8 cellular contexts compared by ENCODE assay signal in genomic region chr13:99501135-99501951, GRCh38.
DNase-seq lines count a peak whose midpoint lies in the region; ATAC-seq lines count a peak whose summit lies in the region.

Gene TM9SF2, plus strand, starts transcription at chr13:99501472. Its CDS starts 135 bp downstream, at chr13:99501607.

- H3K27ac ChIP-seq in cingulate gyrus (ENCODE audit: low read depth, low read length) = peak within 1 kb of the TSS; percentile 75

- DNase-seq in Ammon's horn (ENCODE audit: low spot score) (peak; percentile 94), GM19238 (ENCODE audit: insufficient read length, low spot score) (peak; percentile 72), NCI-H524 treated with DMSO at 0.1 percent for 48 hours (lab: John Stamatoyannopoulos, UW) (peak; percentile 91), kidney tubule cell (ENCODE audit: low spot score) (peak; percentile 97)
- DNase-seq in activated CD4-positive, alpha-beta T cell treated with anti-CD3 and anti-CD28 coated beads for 4 hours = peak; percentile 91 to 95
- peak; percentile 83 to 96 (median 93) for DNase-seq in stimulated activated CD4-positive, alpha-beta T cell treated with anti-CD3 and anti-CD28 coated beads, Interleukin-1b, Interleukin-23, amount 100 ng/mL, for 24 hours (ENCODE audit: low read depth in 4 of 4, low spot score in 1 of 4)

- ATAC-seq in HG03442 (IDR thresholded peaks at IDR 0.05; ENCODE audit: unreplicated experiment) = peak; percentile 41

Comparison
In these comparisons a context has a peak if more than half of its experiments do, and no peak if none do; other contexts are left out.
1. Peak in every context shown above with its lines: DNase-seq, ATAC-seq and H3K27ac ChIP-seq.